In genomic region chr6:148426317-148426977, GRCh38 we compare ENCODE assay signal across 1 cellular context.
TF ChIP-seq lines count a peak whose summit lies in the region.

No MANE protein-coding gene starts in this region.

TF ChIP-seq in WTC11, 78 proteins besides CTCF, POLR2A, EP300 and RAD21 (continued from another document):
- no peak for TF ChIP-seq MLX (CRISPR knock-in tag; IDR thresholded peaks at IDR 0.05)
